9 cellular contexts compared by ENCODE assay signal in genomic region chr16:46573008-46573833, GRCh38. TPM values are rescaled to one million over a fixed set of nuclear protein-coding genes. Genes with fewer than 3 reads are reported as not detected.
A peak's percentile ranks its signal among the peaks of the same experiment; 100 is the strongest.
DNase-seq lines count a peak whose midpoint lies in the region; ATAC-seq and TF ChIP-seq lines count a peak whose summit lies in the region.
"Had no signal": no experiment of that assay in that cellular context is flagged by ENCODE, and none has a peak within 500 bp of the region (broad histone marks: within the 10 kb centered on the region; RNA-seq: fewer than 3 reads in every experiment).

No MANE protein-coding gene starts in this region.

- BruUV-seq in MCF 10A (replicated peaks; lab: Mats Ljungman, UMichigan), result no TSS peak

- H3K9me3 Mint-ChIP-seq in MCF 10A (ENCODE audit: unreplicated experiment), result peaks cover 8% of the 10 kb centered on the region
- no peaks in the 10 kb centered on the region for H3K9me3 Mint-ChIP-seq in stimulated activated naive B cell treated with anti-CD40 and anti-IgM and Interleukin-4, amounts not matched to agents 10 μg/mL and 1 μg/mL and 100 μg/mL, for 72 hours

- H3K27me3 Mint-ChIP-seq in MCF 10A (ENCODE audit: insufficient read depth, unreplicated experiment), result no peaks in the 10 kb centered on the region
- peaks cover 0 to 12% of the 10 kb centered on the region in 2 donors for H3K27me3 Mint-ChIP-seq in stimulated activated naive B cell treated with anti-CD40 and anti-IgM and Interleukin-4, amounts not matched to agents 10 μg/mL and 1 μg/mL and 100 μg/mL, for 72 hours

- H3K4me1 ChIP-seq in breast epithelium (no peaks in the 10 kb centered on the region), ascending aorta (no peaks in the 10 kb centered on the region)
- H3K4me1 ChIP-seq: BLaER1 had no signal

- H3K4me3 Mint-ChIP-seq in MCF 10A (ENCODE audit: unreplicated experiment), result peak overlapping the region; percentile 45
- no peak overlapping the region for H3K4me3 Mint-ChIP-seq in stimulated activated naive B cell treated with anti-CD40 and anti-IgM and Interleukin-4, amounts not matched to agents 10 μg/mL and 1 μg/mL and 100 μg/mL, for 72 hours

- CTCF ChIA-PET in MCF 10A (lab: Yijun Ruan, JAX), result no interaction called here
- CTCF ChIA-PET in RWPE1 (lab: Yijun Ruan, JAX), result interaction anchor here (1.1 kb wide), 1 partner anchor 34 kb away, joined by 3 read pairs; no protein-coding TSS in a partner anchor

- no peak overlapping the region for H3K27ac ChIP-seq in breast epithelium
- no peak overlapping the region for H3K27ac ChIP-seq in RWPE1
- H3K27ac ChIP-seq in ascending aorta, result no peak overlapping the region
- H3K27ac ChIP-seq: BLaER1 had no signal

- intact Hi-C loops in MCF 10A (cut with micrococcal nuclease) (no loop called here), breast epithelium (cut with DNase I; ENCODE audit: low total_unique reads) (no loop called here), ascending aorta (cut with DNase I) (no loop called here)

- H3K27ac Mint-ChIP-seq in MCF 10A (ENCODE audit: low read depth, unreplicated experiment), result peak overlapping the region; percentile 79
- H3K27ac Mint-ChIP-seq in stimulated activated naive B cell treated with anti-CD40 and anti-IgM and Interleukin-4, amounts not matched to agents 10 μg/mL and 1 μg/mL and 100 μg/mL, for 72 hours, result no peak overlapping the region

- H3K27me3 ChIP-seq in breast epithelium (peaks cover 0 to 3% of the 10 kb centered on the region in 2 donors), ascending aorta (no peaks in the 10 kb centered on the region)
- H3K27me3 ChIP-seq: BLaER1 had no signal

- POLR2A ChIA-PET in MCF 10A (lab: Yijun Ruan, JAX) (no interaction called here), RWPE1 (lab: Yijun Ruan, JAX; ENCODE audit: low non-redundant PET) (no interaction called here)

- no peak for TF ChIP-seq POLR2A in breast epithelium (IDR thresholded peaks at IDR 0.05)

- peaks cover 6% of the 10 kb centered on the region for H3K4me1 Mint-ChIP-seq in MCF 10A (ENCODE audit: insufficient read depth, unreplicated experiment)
- no peaks in the 10 kb centered on the region for H3K4me1 Mint-ChIP-seq in stimulated activated naive B cell treated with anti-CD40 and anti-IgM and Interleukin-4, amounts not matched to agents 10 μg/mL and 1 μg/mL and 100 μg/mL, for 72 hours

- H3K36me3 Mint-ChIP-seq in MCF 10A (ENCODE audit: insufficient read depth, unreplicated experiment), result no peaks in the 10 kb centered on the region
- peaks cover 0 to 2% of the 10 kb centered on the region in 2 donors for H3K36me3 Mint-ChIP-seq in stimulated activated naive B cell treated with anti-CD40 and anti-IgM and Interleukin-4, amounts not matched to agents 10 μg/mL and 1 μg/mL and 100 μg/mL, for 72 hours

- TF ChIP-seq CTCF in MCF 10A (IDR thresholded peaks at IDR 0.05; ENCODE audit: unreplicated experiment), result no peak
- no peak for TF ChIP-seq CTCF in breast epithelium (IDR thresholded peaks at IDR 0.05)
- no peak for TF ChIP-seq CTCF in RWPE1 (conservative IDR thresholded peaks at IDR 0.05; ENCODE audit: low read depth)
- no peak for TF ChIP-seq CTCF in ascending aorta (IDR thresholded peaks at IDR 0.05)

- H3K36me3 ChIP-seq in breast epithelium (no peaks in the 10 kb centered on the region), ascending aorta (no peaks in the 10 kb centered on the region)

- peak; percentile 22 to 41 for ATAC-seq in stimulated activated naive B cell treated with anti-CD40 and anti-IgM and Interleukin-4, amounts not matched to agents 10 μg/mL and 1 μg/mL and 100 μg/mL, for 72 hours (replicated peaks)
- ATAC-seq in GM18907 (IDR thresholded peaks at IDR 0.05; ENCODE audit: unreplicated experiment), result no peak

- H3K4me3 ChIP-seq in breast epithelium (no peak overlapping the region), ascending aorta (no peak overlapping the region)
- H3K4me3 ChIP-seq: BLaER1 had no signal

- no peaks in the 10 kb centered on the region for H3K9me3 ChIP-seq in breast epithelium
- H3K9me3 ChIP-seq in ascending aorta, result no peaks in the 10 kb centered on the region

- DNase-seq in MCF 10A (ENCODE audit: unreplicated experiment), result peak; percentile 56
- DNase-seq in breast epithelium (ENCODE audit: low spot score in 2 of 2), result no peak
- peak; percentile 56 for DNase-seq in RWPE1 (ENCODE audit: low spot score)
- peak; percentile 24 for DNase-seq in fibroblast of gingiva (ENCODE audit: low read depth)
- DNase-seq in stimulated activated naive B cell treated with anti-CD40 and anti-IgM and Interleukin-4, amounts not matched to agents 10 μg/mL and 1 μg/mL and 100 μg/mL, for 72 hours, result no peak
- DNase-seq in NCI-H69 (lab: John Stamatoyannopoulos, UW), result no peak
- no peak for DNase-seq in ascending aorta (ENCODE audit: low spot score in 2 of 2)

RNA-seq across cellular contexts. Expression of gene SHCBP1, which starts 48.0 kb away (rescaled TPM):
- total RNA-seq in MCF 10A (2022) (17.2 and 21.4 TPM in 2 replicates), breast epithelium (under 1 TPM; 0.33 to 0.96 (median 0.44) TPM), ascending aorta (0.11 TPM)

Comparison
In these comparisons a context has a peak if more than half of its experiments do, and no peak if none do; other contexts are left out.
1. DNase-seq: peak in MCF 10A (single experiment), RWPE1 (single experiment) and fibroblast of gingiva (single experiment); none in breast epithelium (0 of 2), stimulated activated naive B cell treated with anti-CD40 and anti-IgM and Interleukin-4, amounts not matched to agents 10 μg/mL and 1 μg/mL and 100 μg/mL, for 72 hours (single experiment), NCI-H69 (single experiment) and ascending aorta (0 of 2).